33 cellular contexts compared by ENCODE assay signal in the genomic region with DNA sequence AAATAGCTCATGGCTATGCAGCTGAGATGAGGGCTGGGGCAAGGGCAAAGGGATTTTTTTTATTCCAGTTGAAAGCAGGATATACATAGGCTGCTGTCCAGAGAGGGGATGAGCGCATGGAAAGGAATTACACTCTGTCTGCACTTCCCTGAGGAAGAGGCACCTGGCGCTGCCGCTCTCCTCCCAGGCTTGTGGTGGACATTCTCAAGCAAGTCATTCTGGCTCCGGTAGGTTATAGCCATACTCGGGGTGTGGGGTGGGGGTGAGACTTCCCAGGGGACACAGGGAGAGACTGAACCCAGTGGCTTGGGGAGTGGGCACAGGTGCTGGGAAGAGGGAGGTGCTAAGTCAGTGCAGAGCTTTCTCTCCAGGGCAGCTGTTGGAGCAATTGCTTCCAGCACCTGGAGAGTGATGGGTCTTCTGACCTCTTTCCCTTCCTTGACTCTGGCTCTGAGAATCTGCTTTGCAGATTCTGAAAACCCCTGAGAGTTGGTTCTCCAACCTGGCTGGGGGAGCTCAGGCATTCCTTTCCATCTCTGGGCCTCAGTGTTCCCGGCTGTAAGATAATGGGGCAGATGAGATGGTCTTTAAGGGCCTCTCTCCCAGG. TPM values are rescaled to one million over a fixed set of nuclear protein-coding genes. Genes with fewer than 3 reads are reported as not detected.
DNase-seq lines count a peak whose midpoint lies in the region; ATAC-seq, FAIRE-seq and TF ChIP-seq lines count a peak whose summit lies in the region.
"Had no signal": no experiment of that assay in that cellular context is flagged by ENCODE, and none has a peak within 500 bp of the region (broad histone marks: within the 10 kb centered on the region; RNA-seq: fewer than 3 reads in every experiment).

No MANE protein-coding gene starts in this region.

- H3K79me2 ChIP-seq in HepG2 (ENCODE audit: insufficient read depth, low read length): no peaks in the 10 kb centered on the region

- CTCF ChIA-PET in HepG2 (lab: Yijun Ruan, JAX; ENCODE audit: low intra/inter-chr PET ratio, low total read pairs): no interaction called here
- CTCF ChIA-PET in activated CD8-positive, alpha-beta T cell treated with anti-CD3 and anti-CD28 coated beads for 36 hours (lab: Charles Lee): interaction anchor here (1.2 to 1.7 kb wide), 3 partner anchors 12 to 107 kb away, joined by 4 to 6 read pairs (median 4); no protein-coding TSS in a partner anchor

- BruUV-seq in HepG2 (replicated peaks; lab: Mats Ljungman, UMichigan): no TSS peak

- H3K27me3 Mint-ChIP-seq in chondrocyte (ENCODE audit: low read depth): peaks cover 10% of the 10 kb centered on the region
- H3K27me3 Mint-ChIP-seq in type B pancreatic cell: no peaks in the 10 kb centered on the region
- peaks cover 4% of the 10 kb centered on the region for H3K27me3 Mint-ChIP-seq in activated CD8-positive, alpha-beta T cell treated with anti-CD3 and anti-CD28 coated beads for 36 hours
- H3K27me3 Mint-ChIP-seq: activated naive CD8-positive, alpha-beta T cell treated with anti-CD3 and anti-CD28 coated beads, Interleukin-2, amount 10 ng/mL, durations not matched to agents 7 days and 5 days had no signal

- H3K27ac Mint-ChIP-seq in chondrocyte (ENCODE audit: unreplicated experiment) (no peak overlapping the region), type B pancreatic cell (peak overlapping the region; percentile 36)
- no peak overlapping the region for H3K27ac Mint-ChIP-seq in activated CD8-positive, alpha-beta T cell treated with anti-CD3 and anti-CD28 coated beads for 36 hours
- H3K27ac Mint-ChIP-seq: activated CD4-positive, alpha-beta T cell treated with anti-CD3 and anti-CD28 coated beads, Interleukin-2, amount 10 ng/mL, durations not matched to agents 24 days and 14 days; activated naive CD8-positive, alpha-beta T cell treated with anti-CD3 and anti-CD28 coated beads, Interleukin-2, amount 10 ng/mL, durations not matched to agents 7 days and 5 days; neural progenitor cell had no signal

- H3K36me3 Mint-ChIP-seq in chondrocyte (ENCODE audit: low read depth): peaks cover 2% of the 10 kb centered on the region
- no peaks in the 10 kb centered on the region for H3K36me3 Mint-ChIP-seq in type B pancreatic cell
- H3K36me3 Mint-ChIP-seq in activated CD8-positive, alpha-beta T cell treated with anti-CD3 and anti-CD28 coated beads for 36 hours (ENCODE audit: low read depth): no peaks in the 10 kb centered on the region
- H3K36me3 Mint-ChIP-seq: neural progenitor cell had no signal

- no peak for TF ChIP-seq EP300 in HepG2 (IDR thresholded peaks at IDR 0.05; ENCODE audit: low read depth in 2 of 2, low read length in 2 of 2)
- no peak for TF ChIP-seq EP300 in HepG2 (CRISPR knock-in tag; IDR thresholded peaks at IDR 0.05; ENCODE audit: borderline replicate concordance)

- intact Hi-C loops in HepG2 (cut with micrococcal nuclease; ENCODE audit: unreplicated experiment): no loop called here
- intact Hi-C loops in activated CD8-positive, alpha-beta T cell treated with anti-CD3 and anti-CD28 coated beads for 36 hours (cut with micrococcal nuclease): no loop called here

- H3K9me3 ChIP-seq in RWPE2 (ENCODE audit: severe bottlenecking): no peaks in the 10 kb centered on the region
- H3K9me3 ChIP-seq in HepG2 (ENCODE audit: low read length): no peaks in the 10 kb centered on the region
- H3K9me3 ChIP-seq: esophagus squamous epithelium, gastrocnemius medialis, lower lobe of right lung, prostate gland, SK-N-SH had no signal

- no peak for TF ChIP-seq RAD21 in HepG2 (CRISPR knock-in tag; IDR thresholded peaks at IDR 0.05)

- H3K4me1 Mint-ChIP-seq in chondrocyte (ENCODE audit: low read depth) (peaks cover 39% of the 10 kb centered on the region), type B pancreatic cell (ENCODE audit: unreplicated experiment) (peaks cover 35% of the 10 kb centered on the region)
- peaks cover 12% of the 10 kb centered on the region for H3K4me1 Mint-ChIP-seq in activated CD8-positive, alpha-beta T cell treated with anti-CD3 and anti-CD28 coated beads for 36 hours (ENCODE audit: low read depth)

- H3K4me3 ChIP-seq in RWPE2 (ENCODE audit: severe bottlenecking) (no peak overlapping the region), HepG2 (replicated peaks in 1 of 3; ENCODE audit: insufficient read depth in 1 of 3, low read depth in 2 of 3, low read length in 3 of 3) (no peak overlapping the region)
- H3K4me3 ChIP-seq: esophagus squamous epithelium, gastrocnemius medialis, GM12878, lower lobe of right lung, neural progenitor cell, prostate gland, smooth muscle cell had no signal

- peak; percentile 81 for ATAC-seq in RWPE2 (ENCODE audit: low read depth)
- no peak for ATAC-seq in HepG2
- no peak for ATAC-seq in activated CD8-positive, alpha-beta T cell treated with anti-CD3 and anti-CD28 coated beads for 36 hours
- ATAC-seq in HG03025 (IDR thresholded peaks at IDR 0.05; ENCODE audit: low FRiP score, unreplicated experiment): no peak
- ATAC-seq: gastrocnemius medialis, GM12878, lower lobe of right lung had no signal

- in situ Hi-C loops in HepG2 (cut with HindIII; ENCODE audit: extremely low pct_ligation_motif_present, low pct_unique_long_range_greater_than_20kb): no loop called here

- POLR2A ChIA-PET in HepG2 (lab: Yijun Ruan, JAX): interaction anchor here (1.4 to 2.1 kb wide), 2 partner anchors 12 to 24 kb away, joined by 5 to 6 read pairs; a partner anchor contains a TSS
- POLR2A ChIA-PET in activated CD8-positive, alpha-beta T cell treated with anti-CD3 and anti-CD28 coated beads for 36 hours (lab: Charles Lee): no interaction called here

- WGBS in HepG2 (ENCODE audit: low lambda C conversion rate): 100% methylated on average over 6 of the region's 6 CpGs

- no peak for TF ChIP-seq POLR2A in HepG2 (IDR thresholded peaks at IDR 0.05; ENCODE audit: insufficient read depth in 1 of 2, low read depth in 2 of 2, low read length in 2 of 2)

- no peak overlapping the region for H3K4me2 ChIP-seq in HepG2 (ENCODE audit: low read depth, low read length)
- H3K4me2 ChIP-seq: neural progenitor cell, SK-N-SH, smooth muscle cell had no signal

- H3K27me3 ChIP-seq in RWPE2 (ENCODE audit: insufficient read depth, poor library complexity, severe bottlenecking) (no peaks in the 10 kb centered on the region), HepG2 (ENCODE audit: control insufficient read depth in 1 of 2, insufficient read depth in 2 of 2, low read length in 2 of 2) (no peaks in the 10 kb centered on the region)
- H3K27me3 ChIP-seq: brain microvascular endothelial cell, esophagus squamous epithelium, gastrocnemius medialis, neural progenitor cell had no signal

- no peaks in the 10 kb centered on the region for H3K4me1 ChIP-seq in RWPE2 (ENCODE audit: insufficient read depth, poor library complexity, severe bottlenecking)
- H3K4me1 ChIP-seq in HepG2 (ENCODE audit: insufficient read depth, low read length): peaks cover 95% of the 10 kb centered on the region
- H3K4me1 ChIP-seq: prostate gland had no signal

- FAIRE-seq in HepG2 (lab: Jason Lieb, UNC): no peak
- FAIRE-seq: colon, GM12878, islet of Langerhans, urothelium cell line had no signal

- TF ChIP-seq CTCF in RWPE2 (IDR thresholded peaks at IDR 0.05; ENCODE audit: poor library complexity, severe bottlenecking) (no peak), chondrocyte (IDR thresholded peaks at IDR 0.05) (no peak), HepG2 (CRISPR knock-in tag; IDR thresholded peaks at IDR 0.05) (no peak), type B pancreatic cell (conservative IDR thresholded peaks at IDR 0.05) (no peak)
- no peak for TF ChIP-seq CTCF in activated CD8-positive, alpha-beta T cell treated with anti-CD3 and anti-CD28 coated beads for 36 hours (IDR thresholded peaks at IDR 0.05)

- H3K27ac ChIP-seq in RWPE2 (ENCODE audit: poor library complexity, severe bottlenecking) (no peak overlapping the region), HepG2 (ENCODE audit: extremely low read length, insufficient read depth, low read length) (no peak overlapping the region)
- H3K27ac ChIP-seq: brain microvascular endothelial cell, C4-2B, neural progenitor cell, prostate gland had no signal

- H3K9me3 Mint-ChIP-seq in chondrocyte (ENCODE audit: low read depth) (peaks cover 3% of the 10 kb centered on the region), type B pancreatic cell (peaks cover 4% of the 10 kb centered on the region)
- H3K9me3 Mint-ChIP-seq in activated CD8-positive, alpha-beta T cell treated with anti-CD3 and anti-CD28 coated beads for 36 hours: no peaks in the 10 kb centered on the region
- H3K9me3 Mint-ChIP-seq: activated CD4-positive, alpha-beta T cell treated with anti-CD3 and anti-CD28 coated beads, Interleukin-2, amount 10 ng/mL, durations not matched to agents 24 days and 14 days; activated naive CD8-positive, alpha-beta T cell treated with anti-CD3 and anti-CD28 coated beads, Interleukin-2, amount 10 ng/mL, durations not matched to agents 7 days and 5 days; neural progenitor cell had no signal

- no peak overlapping the region for H2AFZ ChIP-seq in HepG2 (ENCODE audit: low read length)
- H2AFZ ChIP-seq: neural progenitor cell had no signal

- no peak for DNase-seq in RWPE2 (ENCODE audit: low spot score)
- DNase-seq in chondrocyte (ENCODE audit: low spot score): no peak
- DNase-seq in HepG2 (ENCODE audit: low spot score): no peak
- peak; percentile 52 for DNase-seq in type B pancreatic cell (ENCODE audit: extremely low spot score, unreplicated experiment)
- DNase-seq in activated CD8-positive, alpha-beta T cell treated with anti-CD3 and anti-CD28 coated beads for 36 hours: no peak
- DNase-seq in putamen (ENCODE audit: low spot score): no peak
- DNase-seq: activated CD4-positive, alpha-beta T cell treated with anti-CD3 and anti-CD28 coated beads, Interleukin-2, amount 10 ng/mL, durations not matched to agents 24 days and 14 days; activated naive CD8-positive, alpha-beta T cell treated with anti-CD3 and anti-CD28 coated beads, Interleukin-2, amount 10 ng/mL, durations not matched to agents 7 days and 5 days; brain microvascular endothelial cell; Calu3; esophagus squamous epithelium; gastrocnemius medialis; H7; Kasumi-1; lower lobe of right lung; NCI-H1092; NCI-H187 treated with DMSO at 0.1 percent for 48 hours; NCI-H69; RPMI8226; SK-N-SH; stimulated activated CD4-positive, alpha-beta T cell treated with anti-CD3 and anti-CD28 coated beads, Interleukin-2, amount 100 ng/mL, for 24 hours had no signal

- H4K20me1 ChIP-seq in HepG2 (ENCODE audit: insufficient read depth, low read length): no peaks in the 10 kb centered on the region

- H3K4me3 Mint-ChIP-seq in chondrocyte (ENCODE audit: unreplicated experiment) (peak overlapping the region; percentile 22), type B pancreatic cell (no peak overlapping the region)
- no peak overlapping the region for H3K4me3 Mint-ChIP-seq in activated CD8-positive, alpha-beta T cell treated with anti-CD3 and anti-CD28 coated beads for 36 hours
- H3K4me3 Mint-ChIP-seq: activated CD4-positive, alpha-beta T cell treated with anti-CD3 and anti-CD28 coated beads, Interleukin-2, amount 10 ng/mL, durations not matched to agents 24 days and 14 days; activated naive CD8-positive, alpha-beta T cell treated with anti-CD3 and anti-CD28 coated beads, Interleukin-2, amount 10 ng/mL, durations not matched to agents 7 days and 5 days; neural progenitor cell had no signal

- H3K36me3 ChIP-seq in RWPE2 (ENCODE audit: low read depth): no peaks in the 10 kb centered on the region
- no peaks in the 10 kb centered on the region for H3K36me3 ChIP-seq in HepG2 (replicated peaks in 1 of 2; ENCODE audit: control insufficient read depth in 1 of 2, insufficient read depth in 2 of 2, low read length in 2 of 2)
- H3K36me3 ChIP-seq: brain microvascular endothelial cell, esophagus squamous epithelium, gastrocnemius medialis, lower lobe of right lung, neural progenitor cell, prostate gland had no signal

- H3K9ac ChIP-seq in HepG2 (ENCODE audit: insufficient read depth, low read depth, low read length): no peak overlapping the region; the same call in 1 of the 2 replicates
- H3K9ac ChIP-seq: neural progenitor cell, SK-N-SH had no signal

RNA-seq across cellular contexts. Expression of a gene that starts 24.3 kb away (rescaled TPM):
- total RNA-seq in chondrocyte (not detected in 3 replicates), HepG2 (2016; rRNA removed; fragmentation: Illumina TruSeq; extraction: Trizol) (0.58 and 0.90 TPM in 2 replicates), type B pancreatic cell (ENCODE audit: low replicate concordance) (not detected in 2 replicates)
- total RNA-seq in HepG2 (2016; cell fraction: cytosol; rRNA removed; fragmentation: Illumina TruSeq; extraction: Trizol; ENCODE audit: low read depth): 0.20 and 0.26 TPM in 2 replicates
- total RNA-seq in HepG2 (2016; cell fraction: insoluble cytoplasmic fraction; rRNA removed; fragmentation: Illumina TruSeq; extraction: Trizol): 0.41 and 0.79 TPM in 2 replicates
- 0.25 and 0.41 TPM in 2 replicates for total RNA-seq in HepG2 (2016; cell fraction: membrane; rRNA removed; fragmentation: Illumina TruSeq; extraction: Trizol)
- 1.2 and 1.7 TPM in 2 replicates for total RNA-seq in HepG2 (2016; cell fraction: nucleus; rRNA removed; fragmentation: Illumina TruSeq; extraction: Trizol)
- polyA plus RNA-seq in HepG2 (2011; rRNA removed): 2.0 and 2.8 TPM in 2 replicates
- polyA plus RNA-seq in HepG2 (2011; cell fraction: cytosol; rRNA removed): 1.5 and 2.3 TPM in 2 replicates
- 0.79 and 1.8 TPM in 2 replicates for polyA plus RNA-seq in HepG2 (2011; cell fraction: nucleus; rRNA removed)
- polyA plus RNA-seq in HepG2 (2012): 2.6 and 4.9 TPM in 2 replicates
- polyA plus RNA-seq in HepG2 (2016; cell fraction: cytosol; fragmentation: Illumina TruSeq; extraction: Trizol; ENCODE audit: low read depth): 0.12 and 0.17 TPM in 2 replicates
- 0.52 and 0.73 TPM in 2 replicates for polyA plus RNA-seq in HepG2 (2016; cell fraction: insoluble cytoplasmic fraction; fragmentation: Illumina TruSeq; extraction: Trizol; ENCODE audit: low read depth)
- 0.31 and 0.44 TPM in 2 replicates for polyA plus RNA-seq in HepG2 (2016; cell fraction: membrane; fragmentation: Illumina TruSeq; extraction: Trizol; ENCODE audit: low read depth)
- polyA plus RNA-seq in HepG2 (2016; cell fraction: nucleus; fragmentation: Illumina TruSeq; extraction: Trizol; ENCODE audit: insufficient read depth, low read depth): 1.5 and 2.0 TPM in 2 replicates
- polyA minus RNA-seq in HepG2 (2011; rRNA and poly(A)+ RNA removed; ENCODE audit: low replicate concordance): 4.2 TPM in 1 of 2 replicates, not detected in the other
- 2.0 and 3.6 TPM in 2 replicates for polyA minus RNA-seq in HepG2 (2011; cell fraction: cytosol; rRNA and poly(A)+ RNA removed)
- 2.4 and 2.6 TPM in 2 replicates for polyA minus RNA-seq in HepG2 (2011; cell fraction: nucleus; rRNA and poly(A)+ RNA removed)
- total RNA-seq in activated CD8-positive, alpha-beta T cell treated with anti-CD3 and anti-CD28 coated beads for 36 hours: not detected
- total RNA-seq: activated CD4-positive, alpha-beta T cell treated with anti-CD3 and anti-CD28 coated beads, Interleukin-2, amount 10 ng/mL, durations not matched to agents 24 days and 14 days; activated naive CD8-positive, alpha-beta T cell treated with anti-CD3 and anti-CD28 coated beads, Interleukin-2, amount 10 ng/mL, durations not matched to agents 7 days and 5 days; Calu3; Daoy; esophagus squamous epithelium; H7; lower lobe of right lung; prostate gland; smooth muscle cell; T-helper 2 cell treated with Interferon-gamma antibody and Interleukin-4, amounts not matched to agents 100 ng/mL and 5 ng/mL, for 36 hours had no signal
- polyA plus RNA-seq: AG04450, GM12878, SK-N-SH, smooth muscle cell had no signal

RNA-seq across cellular contexts. Expression of a gene that starts 42.1 kb away (rescaled TPM):
- total RNA-seq in chondrocyte: 0.41 to 1.2 TPM (median 1.0 TPM) in 3 replicates
- total RNA-seq in HepG2 (2016; rRNA removed; fragmentation: Illumina TruSeq; extraction: Trizol): 1.1 TPM in 2 replicates
- total RNA-seq in HepG2 (2016; cell fraction: cytosol; rRNA removed; fragmentation: Illumina TruSeq; extraction: Trizol; ENCODE audit: low read depth): 0.62 and 2.0 TPM in 2 replicates
- total RNA-seq in HepG2 (2016; cell fraction: insoluble cytoplasmic fraction; rRNA removed; fragmentation: Illumina TruSeq; extraction: Trizol): 0.64 and 0.71 TPM in 2 replicates
- total RNA-seq in HepG2 (2016; cell fraction: membrane; rRNA removed; fragmentation: Illumina TruSeq; extraction: Trizol): 1.1 and 1.2 TPM in 2 replicates
- total RNA-seq in HepG2 (2016; cell fraction: nucleus; rRNA removed; fragmentation: Illumina TruSeq; extraction: Trizol): 1.1 and 2.7 TPM in 2 replicates
- polyA plus RNA-seq in HepG2 (2011; rRNA removed): 1.9 and 2.6 TPM in 2 replicates
- 0.87 and 1.3 TPM in 2 replicates for polyA plus RNA-seq in HepG2 (2011; cell fraction: cytosol; rRNA removed)
- polyA plus RNA-seq in HepG2 (2011; cell fraction: nucleus; rRNA removed): 1.9 and 2.1 TPM in 2 replicates
- 1.4 and 1.8 TPM in 2 replicates for polyA plus RNA-seq in HepG2 (2012)
- 0.19 and 0.42 TPM in 2 replicates for polyA plus RNA-seq in HepG2 (2016; cell fraction: cytosol; fragmentation: Illumina TruSeq; extraction: Trizol; ENCODE audit: low read depth)
- 0.44 and 0.74 TPM in 2 replicates for polyA plus RNA-seq in HepG2 (2016; cell fraction: insoluble cytoplasmic fraction; fragmentation: Illumina TruSeq; extraction: Trizol; ENCODE audit: low read depth)
- polyA plus RNA-seq in HepG2 (2016; cell fraction: membrane; fragmentation: Illumina TruSeq; extraction: Trizol; ENCODE audit: low read depth): 0.29 and 0.34 TPM in 2 replicates
- polyA plus RNA-seq in HepG2 (2016; cell fraction: nucleus; fragmentation: Illumina TruSeq; extraction: Trizol; ENCODE audit: insufficient read depth, low read depth): 0.83 and 1.5 TPM in 2 replicates
- polyA minus RNA-seq in HepG2 (2011; rRNA and poly(A)+ RNA removed; ENCODE audit: low replicate concordance): 0.05 and 6.0 TPM in 2 replicates
- 3.0 and 3.5 TPM in 2 replicates for polyA minus RNA-seq in HepG2 (2011; cell fraction: cytosol; rRNA and poly(A)+ RNA removed)
- 3.5 and 6.0 TPM in 2 replicates for polyA minus RNA-seq in HepG2 (2011; cell fraction: nucleus; rRNA and poly(A)+ RNA removed)
- 3.5 and 3.9 TPM in 2 replicates for total RNA-seq in type B pancreatic cell (ENCODE audit: low replicate concordance)
- 1 to 10 TPM; 1.2 to 1.4 TPM for total RNA-seq in activated CD8-positive, alpha-beta T cell treated with anti-CD3 and anti-CD28 coated beads for 36 hours
- total RNA-seq: H7 had no signal

RNA-seq across cellular contexts. Expression of a gene that starts 47.0 kb away (rescaled TPM):
- total RNA-seq in chondrocyte (78.6 to 89.7 TPM (median 78.7 TPM) in 3 replicates), HepG2 (2016; rRNA removed; fragmentation: Illumina TruSeq; extraction: Trizol) (253 and 379 TPM in 2 replicates), type B pancreatic cell (ENCODE audit: low replicate concordance) (100 and 130 TPM in 2 replicates)
- 47.7 and 48.6 TPM in 2 replicates for total RNA-seq in HepG2 (2016; cell fraction: cytosol; rRNA removed; fragmentation: Illumina TruSeq; extraction: Trizol; ENCODE audit: low read depth)
- 250 and 416 TPM in 2 replicates for total RNA-seq in HepG2 (2016; cell fraction: insoluble cytoplasmic fraction; rRNA removed; fragmentation: Illumina TruSeq; extraction: Trizol)
- total RNA-seq in HepG2 (2016; cell fraction: membrane; rRNA removed; fragmentation: Illumina TruSeq; extraction: Trizol): 136 and 157 TPM in 2 replicates
- 98.8 and 101 TPM in 2 replicates for total RNA-seq in HepG2 (2016; cell fraction: nucleus; rRNA removed; fragmentation: Illumina TruSeq; extraction: Trizol)
- 175 and 222 TPM in 2 replicates for polyA plus RNA-seq in HepG2 (2011; rRNA removed)
- polyA plus RNA-seq in HepG2 (2011; cell fraction: cytosol; rRNA removed): 84.7 and 175 TPM in 2 replicates
- 20.5 and 47.2 TPM in 2 replicates for polyA plus RNA-seq in HepG2 (2011; cell fraction: nucleus; rRNA removed)
- polyA plus RNA-seq in HepG2 (2012): 196 and 210 TPM in 2 replicates
- polyA plus RNA-seq in HepG2 (2016; cell fraction: cytosol; fragmentation: Illumina TruSeq; extraction: Trizol; ENCODE audit: low read depth): 58.2 and 60.2 TPM in 2 replicates
- polyA plus RNA-seq in HepG2 (2016; cell fraction: insoluble cytoplasmic fraction; fragmentation: Illumina TruSeq; extraction: Trizol; ENCODE audit: low read depth): 380 and 413 TPM in 2 replicates
- 121 and 132 TPM in 2 replicates for polyA plus RNA-seq in HepG2 (2016; cell fraction: membrane; fragmentation: Illumina TruSeq; extraction: Trizol; ENCODE audit: low read depth)
- 141 TPM in 2 replicates for polyA plus RNA-seq in HepG2 (2016; cell fraction: nucleus; fragmentation: Illumina TruSeq; extraction: Trizol; ENCODE audit: insufficient read depth, low read depth)
- 17.0 and 26.1 TPM in 2 replicates for polyA minus RNA-seq in HepG2 (2011; rRNA and poly(A)+ RNA removed; ENCODE audit: low replicate concordance)
- 99.1 and 123 TPM in 2 replicates for polyA minus RNA-seq in HepG2 (2011; cell fraction: cytosol; rRNA and poly(A)+ RNA removed)
- polyA minus RNA-seq in HepG2 (2011; cell fraction: nucleus; rRNA and poly(A)+ RNA removed): 38.9 and 61.0 TPM in 2 replicates
- total RNA-seq in activated CD8-positive, alpha-beta T cell treated with anti-CD3 and anti-CD28 coated beads for 36 hours: 10 to 100 TPM; 58.4 to 60.5 TPM

RNA-seq across cellular contexts. Expression of a gene that starts 54.6 kb away (rescaled TPM):
- total RNA-seq in chondrocyte (not detected in 3 replicates), HepG2 (2016; rRNA removed; fragmentation: Illumina TruSeq; extraction: Trizol) (not detected in 2 replicates), type B pancreatic cell (ENCODE audit: low replicate concordance) (0.48 TPM in 1 of 2 replicates, not detected in the other)
- total RNA-seq in HepG2 (2016; cell fraction: cytosol; rRNA removed; fragmentation: Illumina TruSeq; extraction: Trizol; ENCODE audit: low read depth): not detected in 2 replicates
- total RNA-seq in HepG2 (2016; cell fraction: insoluble cytoplasmic fraction; rRNA removed; fragmentation: Illumina TruSeq; extraction: Trizol): 0.02 TPM in 1 of 2 replicates, not detected in the other
- not detected in 2 replicates for total RNA-seq in HepG2 (2016; cell fraction: membrane; rRNA removed; fragmentation: Illumina TruSeq; extraction: Trizol)
- not detected in 2 replicates for total RNA-seq in HepG2 (2016; cell fraction: nucleus; rRNA removed; fragmentation: Illumina TruSeq; extraction: Trizol)
- 0.05 TPM in 1 of 2 replicates, not detected in the other for polyA plus RNA-seq in HepG2 (2011; rRNA removed)
- polyA plus RNA-seq in HepG2 (2011; cell fraction: cytosol; rRNA removed): not detected in 2 replicates
- not detected in 2 replicates for polyA plus RNA-seq in HepG2 (2011; cell fraction: nucleus; rRNA removed)
- not detected in 2 replicates for polyA plus RNA-seq in HepG2 (2012)
- polyA plus RNA-seq in HepG2 (2016; cell fraction: cytosol; fragmentation: Illumina TruSeq; extraction: Trizol; ENCODE audit: low read depth): not detected in 2 replicates
- polyA plus RNA-seq in HepG2 (2016; cell fraction: insoluble cytoplasmic fraction; fragmentation: Illumina TruSeq; extraction: Trizol; ENCODE audit: low read depth): not detected in 2 replicates
- polyA plus RNA-seq in HepG2 (2016; cell fraction: membrane; fragmentation: Illumina TruSeq; extraction: Trizol; ENCODE audit: low read depth): not detected in 2 replicates
- not detected in 2 replicates for polyA plus RNA-seq in HepG2 (2016; cell fraction: nucleus; fragmentation: Illumina TruSeq; extraction: Trizol; ENCODE audit: insufficient read depth, low read depth)
- polyA minus RNA-seq in HepG2 (2011; rRNA and poly(A)+ RNA removed; ENCODE audit: low replicate concordance): not detected in 2 replicates
- not detected in 2 replicates for polyA minus RNA-seq in HepG2 (2011; cell fraction: cytosol; rRNA and poly(A)+ RNA removed)
- 0.26 and 0.50 TPM in 2 replicates for polyA minus RNA-seq in HepG2 (2011; cell fraction: nucleus; rRNA and poly(A)+ RNA removed)
- 1 to 10 TPM; 2.1 to 3.2 TPM for total RNA-seq in activated CD8-positive, alpha-beta T cell treated with anti-CD3 and anti-CD28 coated beads for 36 hours
- total RNA-seq: GM12878, H7 had no signal
- polyA plus RNA-seq: GM12878, smooth muscle cell had no signal
